8 cellular contexts compared by ENCODE assay signal in genomic region chrX:75155454-75155829, GRCh38. TPM values are rescaled to one million over a fixed set of nuclear protein-coding genes. Genes with fewer than 3 reads are reported as not detected.
DNase-seq lines count a peak whose midpoint lies in the region; ATAC-seq and TF ChIP-seq lines count a peak whose summit lies in the region.

No MANE protein-coding gene starts in this region.

- no peak overlapping the region for H2AK9ac ChIP-seq in IMR-90 (replicated peaks; ENCODE audit: low read depth, low read length, poor library complexity)

- no peak for TF ChIP-seq EP300 in stomach (IDR thresholded peaks at IDR 0.05)

- no peaks in the 10 kb centered on the region for H3K36me3 Mint-ChIP-seq in immature natural killer cell

- TF ChIP-seq POLR2A in IMR-90 (IDR thresholded peaks at IDR 0.05; ENCODE audit: low read depth, low read length): no peak
- TF ChIP-seq POLR2A in adrenal gland (IDR thresholded peaks at IDR 0.05): no peak
- TF ChIP-seq POLR2A in stomach (IDR thresholded peaks at IDR 0.05): no peak

- H3K4ac ChIP-seq in IMR-90 (ENCODE audit: low read depth, low read length): no peak overlapping the region

- WGBS in IMR-90 (ENCODE audit: extremely low coverage in 2 of 2, insufficient read length in 1 of 2), 2 experiments: no CpG with 5 or more reads among the region's 6 CpGs
- WGBS in adrenal gland, 4 donors: 1 to 40% (median 18%) methylated on average over 6 of the region's 6 CpGs
- WGBS in stomach, 5 donors: 0 to 45% (median 6%) methylated on average over 6 of the region's 6 CpGs

- H4K5ac ChIP-seq in IMR-90 (ENCODE audit: low read depth, low read length): no peak overlapping the region

- peak overlapping the region; percentile 74 for H3K4me3 ChIP-seq in IMR-90 (ENCODE audit: insufficient read depth, low read depth, low read length)
- peak overlapping the region in 2 of 4 donors; percentile 57 to 68 for H3K4me3 ChIP-seq in adrenal gland
- peak overlapping the region; percentile 57 to 69 (median 64) for H3K4me3 ChIP-seq in stomach

- peak overlapping the region; percentile 94 for H2AFZ ChIP-seq in IMR-90 (replicated peaks; ENCODE audit: low read length, poor library complexity)

- no peaks in the 10 kb centered on the region for H3K9me3 ChIP-seq in IMR-90 (ENCODE audit: control insufficient read depth, insufficient read depth, low read length)
- H3K9me3 ChIP-seq in adrenal gland (replicated peaks in 1 of 3): no peaks in the 10 kb centered on the region
- H3K9me3 ChIP-seq in stomach: no peaks in the 10 kb centered on the region

- H2BK15ac ChIP-seq in IMR-90 (ENCODE audit: low read depth, low read length): no peak overlapping the region

- no peak overlapping the region for H2BK5ac ChIP-seq in IMR-90 (ENCODE audit: low read depth, low read length, poor library complexity, severe bottlenecking)

- H3K27ac ChIP-seq in IMR-90 (ENCODE audit: insufficient read depth, low read length) (no peak overlapping the region), adrenal gland (peak overlapping the region in 3 of 5 donors; percentile 72 to 86 (median 80)), stomach (peak overlapping the region; percentile 74 to 88 (median 83))

- peak overlapping the region; percentile 47; the same call in 1 of the 2 replicates for H3K56ac ChIP-seq in IMR-90 (ENCODE audit: extremely low read depth, insufficient read depth, low read length)

- peaks cover 0 to 10% (median 0%) of the 10 kb centered on the region in 3 donors for H3K27me3 Mint-ChIP-seq in immature natural killer cell (ENCODE audit: low read depth in 3 of 3)

- no peaks in the 10 kb centered on the region for H3K9me1 ChIP-seq in IMR-90 (ENCODE audit: insufficient read depth, low read length)

- POLR2A ChIA-PET in IMR-90 (lab: Charles Lee; ENCODE audit: unreplicated experiment): no interaction called here

- no peak overlapping the region for H3K14ac ChIP-seq in IMR-90 (replicated peaks; ENCODE audit: low read depth, low read length)

- H2BK120ac ChIP-seq in IMR-90 (ENCODE audit: low read depth, low read length): no peak overlapping the region

- peak overlapping the region; percentile 79 to 100; a peak in 3 of 4 replicates for H4K8ac ChIP-seq in IMR-90 (ENCODE audit: low read depth in 2 of 2, low read length in 2 of 2)

- peak overlapping the region; percentile 89 to 97 (median 95) for H3K27ac Mint-ChIP-seq in immature natural killer cell

- CTCF ChIA-PET in IMR-90 (lab: Yijun Ruan, JAX): no interaction called here

- peak overlapping the region; percentile 77 for H3K9ac ChIP-seq in IMR-90 (ENCODE audit: low read depth, low read length)

- H3K23ac ChIP-seq in IMR-90 (ENCODE audit: low read depth, low read length): no peak overlapping the region

- no peak overlapping the region for H4K91ac ChIP-seq in IMR-90 (ENCODE audit: insufficient read depth, low read depth, low read length)

- ATAC-seq in GM21423 (IDR thresholded peaks at IDR 0.05; ENCODE audit: unreplicated experiment) (peak; percentile 30), IMR-90 (ENCODE audit: low read depth) (peak; percentile 40)

- peaks cover 21 to 36% of the 10 kb centered on the region in 2 donors for H3K4me1 Mint-ChIP-seq in immature natural killer cell

- H3K79me1 ChIP-seq in IMR-90 (ENCODE audit: low read depth in 1 of 2, low read length in 2 of 2): no peaks in the 10 kb centered on the region

- TF ChIP-seq CTCF in IMR-90 (conservative IDR thresholded peaks at IDR 0.05; ENCODE audit: low read depth, low read length) (no peak), adrenal gland (IDR thresholded peaks at IDR 0.05) (no peak), stomach (IDR thresholded peaks at IDR 0.05) (no peak)

- H4K20me1 ChIP-seq in IMR-90 (ENCODE audit: insufficient read depth, low read length): no peaks in the 10 kb centered on the region

- no peak overlapping the region for H3K18ac ChIP-seq in IMR-90 (ENCODE audit: low read depth, low read length)

- no TSS peak for BruUV-seq in IMR-90 (replicated peaks; lab: Mats Ljungman, UMichigan)

- H2BK20ac ChIP-seq in IMR-90 (ENCODE audit: low read depth, low read length): no peak overlapping the region

- no peaks in the 10 kb centered on the region for H3K9me3 Mint-ChIP-seq in immature natural killer cell

- DNase-seq in ELR (ENCODE audit: low read depth) (peak; percentile 20), IMR-90 (peak; percentile 4), adrenal gland (no peak), immature natural killer cell (no peak), stomach (no peak), DMS79 treated with DMSO at 0.1 percent for 48 hours (lab: John Stamatoyannopoulos, UW) (no peak)
- no peak for DNase-seq in activated CD4-positive, alpha-beta T cell treated with anti-CD3 and anti-CD28 coated beads for 48 hours

- no peaks in the 10 kb centered on the region for H3K36me3 ChIP-seq in IMR-90 (ENCODE audit: control insufficient read depth, insufficient read depth, low read length)
- no peaks in the 10 kb centered on the region for H3K36me3 ChIP-seq in adrenal gland (replicated peaks in 1 of 2)
- H3K36me3 ChIP-seq in stomach: no peaks in the 10 kb centered on the region

- H3K4me1 ChIP-seq in IMR-90 (ENCODE audit: control insufficient read depth, insufficient read depth, low read length) (no peaks in the 10 kb centered on the region), adrenal gland (replicated peaks in 1 of 2) (peaks cover 0 to 14% of the 10 kb centered on the region in 2 donors), stomach (peaks cover 0 to 26% (median 10%) of the 10 kb centered on the region in 4 donors)

- dilution Hi-C loops in IMR-90 (cut with HindIII; ENCODE audit: low sequenced_read_pairs, unreplicated experiment): no loop called here

- intact Hi-C loops in IMR-90 (cut with micrococcal nuclease) (no loop called here), adrenal gland (cut with DNase I) (no loop called here), stomach (cut with DNase I; ENCODE audit: low total_unique reads) (no loop called here)

- peak overlapping the region; percentile 87 to 96 (median 92) for H3K4me3 Mint-ChIP-seq in immature natural killer cell

- TF ChIP-seq RAD21 in IMR-90 (IDR thresholded peaks at IDR 0.05; ENCODE audit: low read length): no peak

- no peak overlapping the region for H2AK5ac ChIP-seq in IMR-90 (ENCODE audit: low read depth, low read length)

- in situ Hi-C loops in IMR-90 (cut with MboI; ENCODE audit: low sequenced_read_pairs): loop anchor here (10.0 kb wide), 1 partner anchor 59 kb away; no protein-coding TSS in a partner anchor

- no peaks in the 10 kb centered on the region for H3K27me3 ChIP-seq in IMR-90 (ENCODE audit: control insufficient read depth, insufficient read depth, low read length)
- no peaks in the 10 kb centered on the region for H3K27me3 ChIP-seq in adrenal gland
- H3K27me3 ChIP-seq in stomach: no peaks in the 10 kb centered on the region

- H3K4me2 ChIP-seq in IMR-90 (ENCODE audit: low read depth, low read length): peak overlapping the region; percentile 75

TF ChIP-seq in IMR-90, 13 proteins besides CTCF, POLR2A, EP300 and RAD21:
- TF ChIP-seq MAFK (IDR thresholded peaks at IDR 0.05; ENCODE audit: low read depth, low read length) (no peak), BHLHE40 (IDR thresholded peaks at IDR 0.05; ENCODE audit: low read depth, low read length) (no peak), SMC3 (IDR thresholded peaks at IDR 0.05; ENCODE audit: low read depth, low read length) (no peak), NFE2L2 (IDR thresholded peaks at IDR 0.05; ENCODE audit: low read depth, low read length) (no peak), RCOR1 (IDR thresholded peaks at IDR 0.05; ENCODE audit: insufficient replicate concordance, low read length) (no peak), MXI1 (IDR thresholded peaks at IDR 0.05; ENCODE audit: borderline replicate concordance, low read depth, low read length) (no peak), CHD1 (IDR thresholded peaks at IDR 0.05; ENCODE audit: low read depth, low read length) (no peak), ELK1 (IDR thresholded peaks at IDR 0.05; ENCODE audit: borderline replicate concordance, low read depth, low read length) (no peak), CEBPB (IDR thresholded peaks at IDR 0.05; ENCODE audit: low read depth, low read length) (no peak), USF2 (IDR thresholded peaks at IDR 0.05; ENCODE audit: low read depth, low read length) (no peak), RFX5 (IDR thresholded peaks at IDR 0.05; ENCODE audit: low read depth, low read length) (no peak)

RNA-seq across cellular contexts. Expression of gene ABCB7, which starts 0.6 kb away (rescaled TPM):
- total RNA-seq in IMR-90 (2012; rRNA removed) (15.8 and 17.5 TPM in 2 replicates), adrenal gland (10 to 100 TPM; 23.1 to 75.3 (median 38.2) TPM), stomach (100 to 1,000 TPM in 1 of 5 donors, 10 to 100 TPM in 2, 1 to 10 TPM in 2; 6.2 to 108 (median 10.5) TPM)
- polyA plus RNA-seq in IMR-90 (2012; rRNA removed) (7.8 and 9.3 TPM in 2 replicates), adrenal gland (10 to 100 TPM in 1 of 3 donors, 1 to 10 TPM in 2; 7.2 to 22.2 (median 8.6) TPM), immature natural killer cell (10 to 100 TPM in 2 of 3 donors, 1 to 10 TPM in 1; 9.5 to 12.9 (median 12.7) TPM), stomach (1 to 10 TPM; 3.9 to 8.0 (median 7.0) TPM)
- polyA plus RNA-seq in IMR-90 (2012; cell fraction: cytosol; rRNA removed): 2.5 and 5.9 TPM in 2 replicates
- 8.5 and 17.5 TPM in 2 replicates for polyA plus RNA-seq in IMR-90 (2012; cell fraction: nucleus; rRNA removed; ENCODE audit: low replicate concordance)

Comparison
In these comparisons a context has a peak if more than half of its experiments do, and no peak if none do; other contexts are left out.
1. DNase-seq: peak in ELR (single experiment) and IMR-90 (single experiment); none in adrenal gland (0 of 7), immature natural killer cell (0 of 3), stomach (single experiment), DMS79 treated with DMSO at 0.1 percent for 48 hours (single experiment) and activated CD4-positive, alpha-beta T cell treated with anti-CD3 and anti-CD28 coated beads for 48 hours (single experiment).